In genomic region chr3:126432901-126433480, GRCh38 we compare ENCODE assay signal across 25 cellular contexts. TPM values are rescaled to one million over a fixed set of nuclear protein-coding genes. Genes with fewer than 3 reads are reported as not detected.
DNase-seq lines count a peak whose midpoint lies in the region; ATAC-seq, FAIRE-seq and TF ChIP-seq lines count a peak whose summit lies in the region.
"Had no signal": no experiment of that assay in that cellular context is flagged by ENCODE, and none has a peak within 500 bp of the region (broad histone marks: within the 10 kb centered on the region; RNA-seq: fewer than 3 reads in every experiment).

No MANE protein-coding gene starts in this region.

- H2BK5ac ChIP-seq in H1 (ENCODE audit: low read depth, low read length), result no peak overlapping the region; the same call in 1 of the 2 replicates

- peaks cover 1% of the 10 kb centered on the region for H3K27me3 Mint-ChIP-seq in endothelial cell (ENCODE audit: unreplicated experiment)
- H3K27me3 Mint-ChIP-seq: naive thymus-derived CD4-positive, alpha-beta T cell had no signal

- H3K36me3 ChIP-seq in H1 (ENCODE audit: control insufficient read depth in 2 of 4, insufficient read depth in 4 of 4, low read length in 3 of 4), result peaks cover 0 to 2% (median 0%) of the 10 kb centered on the region in 4 experiments; a peak in 2 of 8 replicates
- H3K36me3 ChIP-seq in stomach, result peaks cover 23 to 53% (median 43%) of the 10 kb centered on the region in 4 donors
- H3K36me3 ChIP-seq: ovary had no signal

- H3K27ac Mint-ChIP-seq in endothelial cell (ENCODE audit: unreplicated experiment), result no peak overlapping the region
- H3K27ac Mint-ChIP-seq: mesothelial cell of epicardium had no signal

- no peaks in the 10 kb centered on the region for H3K23me2 ChIP-seq in H1 (ENCODE audit: low read depth, low read length)

- peak overlapping the region; percentile 68 for H4K8ac ChIP-seq in H1 (ENCODE audit: extremely low read depth, insufficient read depth, low read length)

- intact Hi-C loops in Right ventricle myocardium inferior (cut with DNase I) (no loop called here), Right ventricle myocardium superior (cut with DNase I) (no loop called here), stomach (cut with DNase I; ENCODE audit: low total_unique reads) (no loop called here)

- DNase-seq in Right ventricle myocardium inferior (ENCODE audit: missing footprints) (peak; percentile 26), Right ventricle myocardium superior (no peak), H1 (ENCODE audit: low read depth in 1 of 2, low spot score in 2 of 2) (no peak), mesenteric fat pad (ENCODE audit: low spot score) (peak; percentile 49), stomach (peak; percentile 20), NCI-H187 treated with DMSO at 0.1 percent for 48 hours (lab: John Stamatoyannopoulos, UW) (no peak), endothelial cell (ENCODE audit: low spot score) (no peak)
- DNase-seq: activated CD4-positive, alpha-beta T cell treated with anti-CD3 and anti-CD28 coated beads for 4 hours; activated naive CD4-positive, alpha-beta T cell treated with anti-CD3 and anti-CD28 coated beads, Interleukin-2, amount 50 U/mL, for 16 hours; DMS79; NCI-H1048; NCI-H2227 treated with DMSO at 0.1 percent for 48 hours; NCI-H748 treated with DMSO at 0.1 percent for 48 hours; stimulated activated CD4-positive, alpha-beta T cell treated with anti-CD3 and anti-CD28 coated beads, Interleukin-1b, Interleukin-23, amount 100 ng/mL, for 48 hours had no signal

- POLR2A ChIA-PET in H1 (lab: Charles Lee; ENCODE audit: partially characterized antibody), result interaction anchor here (0.9 to 2.8 kb wide), 3 partner anchors 10 to 32 kb away, joined by 3 to 13 read pairs (median 4); no protein-coding TSS in a partner anchor

- H3K18ac ChIP-seq in H1 (ENCODE audit: extremely low read depth, low read length), result no peak overlapping the region

- no peak overlapping the region for H3K4me2 ChIP-seq in H1 (ENCODE audit: insufficient read depth in 1 of 2, low read depth in 2 of 2, low read length in 2 of 2)

- TF ChIP-seq POLR2A in H1 (IDR thresholded peaks at IDR 0.05; ENCODE audit: control extremely low read depth in 1 of 2, low read depth in 2 of 2, low read length in 2 of 2) (no peak), stomach (IDR thresholded peaks at IDR 0.05) (no peak)

- H3K23ac ChIP-seq in H1 (ENCODE audit: insufficient read length), result no peak overlapping the region

- no peak overlapping the region for H2BK120ac ChIP-seq in H1 (replicated peaks; ENCODE audit: low read depth, low read length)

- H3K9me3 ChIP-seq in H1 (ENCODE audit: insufficient read depth in 2 of 2, low read depth in 1 of 2, low read length in 1 of 2) (no peaks in the 10 kb centered on the region), stomach (peaks cover 0 to 7% (median 3%) of the 10 kb centered on the region in 4 donors)
- H3K9me3 ChIP-seq: ovary had no signal

- H4K91ac ChIP-seq in H1 (replicated peaks; ENCODE audit: insufficient read length, low read length), result no peak overlapping the region

- TF ChIP-seq EP300 in H1 (IDR thresholded peaks at IDR 0.05; ENCODE audit: borderline replicate concordance in 1 of 2, low read depth in 2 of 2, low read length in 2 of 2), result no peak
- TF ChIP-seq EP300 in stomach (IDR thresholded peaks at IDR 0.05), result no peak

- ATAC-seq in Right ventricle myocardium inferior (peak; percentile 11), Right ventricle myocardium superior (ENCODE audit: poor library complexity) (no peak), GM18502 (IDR thresholded peaks at IDR 0.05; ENCODE audit: poor library complexity, unreplicated experiment) (no peak)

- no peak overlapping the region for H3K14ac ChIP-seq in H1 (ENCODE audit: insufficient read length)

- no peak overlapping the region for H2BK12ac ChIP-seq in H1 (ENCODE audit: low read depth, low read length)

- H3K4me1 ChIP-seq in H1 (replicated peaks in 1 of 4; ENCODE audit: control insufficient read depth in 3 of 4, insufficient read depth in 4 of 4, low read length in 3 of 4) (no peaks in the 10 kb centered on the region; a peak in 1 of 7 replicates), stomach (no peaks in the 10 kb centered on the region)
- H3K4me1 ChIP-seq: suprapubic skin had no signal

- H3K4me3 ChIP-seq in H1 (ENCODE audit: extremely low read depth in 1 of 4, insufficient read depth in 2 of 4, low read depth in 3 of 4, low read length in 4 of 4), result no peak overlapping the region
- no peak overlapping the region for H3K4me3 ChIP-seq in stomach
- H3K4me3 ChIP-seq: ovary, suprapubic skin had no signal

- H2AK5ac ChIP-seq in H1 (ENCODE audit: low read depth, low read length), result no peak overlapping the region

- H3K79me2 ChIP-seq in H1 (ENCODE audit: control insufficient read depth in 1 of 2, insufficient read depth in 2 of 2, low read length in 2 of 2), result no peaks in the 10 kb centered on the region

- TF ChIP-seq CTCF in H1 (IDR thresholded peaks at IDR 0.05; ENCODE audit: control extremely low read depth in 1 of 3, insufficient read depth in 1 of 3, low read depth in 1 of 3, low read length in 3 of 3), result no peak
- TF ChIP-seq CTCF in stomach (IDR thresholded peaks at IDR 0.05), result no peak
- TF ChIP-seq CTCF in endothelial cell (IDR thresholded peaks at IDR 0.05; ENCODE audit: unreplicated experiment), result no peak

- H3K9ac ChIP-seq in H1 (replicated peaks in 1 of 4; ENCODE audit: extremely low read depth in 1 of 4, low read depth in 3 of 4, low read length in 3 of 4), result no peak overlapping the region

- H3K27ac ChIP-seq in H1 (ENCODE audit: low read depth, low read length), result no peak overlapping the region
- H3K27ac ChIP-seq in stomach, result no peak overlapping the region
- H3K27ac ChIP-seq: ovary, RWPE1, suprapubic skin had no signal

- no peak overlapping the region for H3K4me3 Mint-ChIP-seq in endothelial cell (ENCODE audit: unreplicated experiment)
- H3K4me3 Mint-ChIP-seq: mesothelial cell of epicardium; naive thymus-derived CD4-positive, alpha-beta T cell had no signal

- FAIRE-seq in H1 (lab: Jason Lieb, UNC), result no peak
- FAIRE-seq: endometrium had no signal

- H4K20me1 ChIP-seq in H1 (replicated peaks in 1 of 2; ENCODE audit: control insufficient read depth in 1 of 2, insufficient read depth in 2 of 2, low read length in 2 of 2), result peaks cover 1 to 4% of the 10 kb centered on the region in 2 experiments

- H3K9me3 Mint-ChIP-seq in endothelial cell (ENCODE audit: unreplicated experiment), result no peaks in the 10 kb centered on the region
- H3K9me3 Mint-ChIP-seq: mesothelial cell of epicardium had no signal

- H3K27me3 ChIP-seq in H1 (replicated peaks in 1 of 4; ENCODE audit: control insufficient read depth in 3 of 4, extremely low read depth in 1 of 4, insufficient read depth in 3 of 4, low read length in 3 of 4), result no peaks in the 10 kb centered on the region
- H3K27me3 ChIP-seq in stomach, result no peaks in the 10 kb centered on the region
- H3K27me3 ChIP-seq: ovary, suprapubic skin had no signal

- H3K36me3 Mint-ChIP-seq in endothelial cell (ENCODE audit: low read depth, unreplicated experiment), result peaks cover 8% of the 10 kb centered on the region

- H2BK20ac ChIP-seq in H1 (ENCODE audit: low read length), result no peak overlapping the region

- 94% methylated on average over 8 of the region's 8 CpGs; no CpG with 5 or more reads in 1 of the 2 experiments for WGBS in H1 (ENCODE audit: extremely low coverage in 1 of 2, insufficient coverage in 1 of 2, insufficient read length in 1 of 2, insufficient replicate concordance in 2 of 2, low coverage in 1 of 2, low lambda C conversion rate in 2 of 2, missing lambda C conversion rate in 1 of 2), 2 experiments
- 95 to 98% (median 96%) methylated on average over 8 of the region's 8 CpGs for WGBS in stomach, 5 donors

- no peaks in the 10 kb centered on the region; the same call in 1 of the 2 replicates for H3K79me1 ChIP-seq in H1 (ENCODE audit: low read depth, low read length)

- no peak overlapping the region for H3K4ac ChIP-seq in H1 (replicated peaks; ENCODE audit: insufficient read length, low read depth, low read length)

- H2BK15ac ChIP-seq in H1 (ENCODE audit: low read length), result no peak overlapping the region

- CTCF ChIA-PET in H1 (lab: Charles Lee; ENCODE audit: partially characterized antibody), result interaction anchor here (1.4 kb wide), 1 partner anchor 9 kb away, joined by 6 read pairs; no protein-coding TSS in a partner anchor

- H3K56ac ChIP-seq in H1 (replicated peaks; ENCODE audit: insufficient read length, low read depth, low read length), result no peak overlapping the region

- H3K4me1 Mint-ChIP-seq in endothelial cell (ENCODE audit: unreplicated experiment), result no peaks in the 10 kb centered on the region
- H3K4me1 Mint-ChIP-seq: mesothelial cell of epicardium had no signal

- H4K5ac ChIP-seq in H1 (ENCODE audit: insufficient read length, low read depth, low read length), result no peak overlapping the region

- H2AFZ ChIP-seq in H1 (ENCODE audit: low read length), result no peak overlapping the region

- TF ChIP-seq RAD21 in H1 (IDR thresholded peaks at IDR 0.05 in 1 of 2, conservative IDR thresholded peaks at IDR 0.05 in 1 of 2; ENCODE audit: low read depth in 2 of 2, low read length in 2 of 2), result no peak

RNA-seq across cellular contexts. Expression of gene CFAP100, which starts 38.3 kb away (rescaled TPM):
- total RNA-seq in Right ventricle myocardium inferior, result not detected
- not detected for total RNA-seq in Right ventricle myocardium superior
- total RNA-seq in H1 (2021; fragmentation: NEBNext Ultra II Directional; extraction: Animal tissue kit (Norgen Biotek cat#: 25700)), result not detected in 2 replicates
- polyA plus RNA-seq in H1 (2011; rRNA removed), result 0.09 and 0.17 TPM in 2 replicates
- polyA plus RNA-seq in H1 (2011; cell fraction: cytosol; rRNA removed), result 0.12 TPM
- 0.68 TPM for polyA plus RNA-seq in H1 (2011; cell fraction: nucleus; rRNA removed)
- not detected in 4 replicates for polyA plus RNA-seq in H1 (2012, experiment 1 of 2)
- polyA plus RNA-seq in H1 (2012, experiment 2 of 2), result not detected
- polyA plus RNA-seq in H1 (2013, experiment 1 of 2), result 0.22 TPM
- polyA plus RNA-seq in H1 (2013, experiment 2 of 2), result 0.37 TPM
- 0.69 TPM in 1 of 2 replicates, not detected in the other for polyA minus RNA-seq in H1 (2011; rRNA and poly(A)+ RNA removed)
- polyA minus RNA-seq in H1 (2011; cell fraction: cytosol; rRNA and poly(A)+ RNA removed), result not detected
- not detected for polyA minus RNA-seq in H1 (2011; cell fraction: nucleus; rRNA and poly(A)+ RNA removed)
- not detected for total RNA-seq in mesenteric fat pad
- not detected for total RNA-seq in stomach
- polyA plus RNA-seq in stomach, result not detected
- not detected for total RNA-seq in endothelial cell (ENCODE audit: unreplicated experiment)
- total RNA-seq: H4; mesothelial cell of epicardium; naive thymus-derived CD4-positive, alpha-beta T cell; suprapubic skin; T-helper 2 cell treated with Interferon-gamma antibody and Interleukin-4, amounts not matched to agents 100 ng/mL and 5 ng/mL, for 36 hours; urinary bladder had no signal
- polyA plus RNA-seq: BJ; naive thymus-derived CD4-positive, alpha-beta T cell; urinary bladder had no signal

RNA-seq across cellular contexts. Expression of gene ZXDC, which starts 42.7 kb away (rescaled TPM):
- 15.9 TPM for total RNA-seq in Right ventricle myocardium inferior
- 16.1 TPM for total RNA-seq in Right ventricle myocardium superior
- 23.0 and 24.3 TPM in 2 replicates for total RNA-seq in H1 (2021; fragmentation: NEBNext Ultra II Directional; extraction: Animal tissue kit (Norgen Biotek cat#: 25700))
- 12.7 and 19.1 TPM in 2 replicates for polyA plus RNA-seq in H1 (2011; rRNA removed)
- 14.3 TPM for polyA plus RNA-seq in H1 (2011; cell fraction: cytosol; rRNA removed)
- 44.2 TPM for polyA plus RNA-seq in H1 (2011; cell fraction: nucleus; rRNA removed)
- 11.1 to 14.1 TPM (median 13.0 TPM) in 4 replicates for polyA plus RNA-seq in H1 (2012, experiment 1 of 2)
- polyA plus RNA-seq in H1 (2012, experiment 2 of 2), result 6.2 TPM
- polyA plus RNA-seq in H1 (2013, experiment 1 of 2), result 10.8 TPM
- 8.9 TPM for polyA plus RNA-seq in H1 (2013, experiment 2 of 2)
- polyA minus RNA-seq in H1 (2011; rRNA and poly(A)+ RNA removed), result 34.3 and 34.8 TPM in 2 replicates
- polyA minus RNA-seq in H1 (2011; cell fraction: cytosol; rRNA and poly(A)+ RNA removed), result 19.7 TPM
- 50.7 TPM for polyA minus RNA-seq in H1 (2011; cell fraction: nucleus; rRNA and poly(A)+ RNA removed)
- total RNA-seq in mesenteric fat pad, result 29.4 TPM
- 10 to 100 TPM; 16.9 to 73.2 (median 44.5) TPM for total RNA-seq in stomach
- polyA plus RNA-seq in stomach, result 1 to 10 TPM; 6.1 to 9.8 (median 6.6) TPM
- 25.4 TPM for total RNA-seq in endothelial cell (ENCODE audit: unreplicated experiment)

Comparison
In these comparisons a context has a peak if more than half of its experiments do, and no peak if none do; other contexts are left out.
1. DNase-seq: peak in Right ventricle myocardium inferior (single experiment), mesenteric fat pad (single experiment) and stomach (single experiment); none in Right ventricle myocardium superior (single experiment), H1 (0 of 2), NCI-H187 treated with DMSO at 0.1 percent for 48 hours (single experiment) and endothelial cell (single experiment).